In genomic region chr20:16760431-16761304, GRCh38 we compare ENCODE assay signal across 15 cellular contexts. TPM values are rescaled to one million over a fixed set of nuclear protein-coding genes. Genes with fewer than 3 reads are reported as not detected.
DNase-seq lines count a peak whose midpoint lies in the region; ATAC-seq and TF ChIP-seq lines count a peak whose summit lies in the region.
"Had no signal": no experiment of that assay in that cellular context is flagged by ENCODE, and none has a peak within 500 bp of the region (broad histone marks: within the 10 kb centered on the region; RNA-seq: fewer than 3 reads in every experiment).

No MANE protein-coding gene starts in this region.

- TF ChIP-seq CTCF in left lung (IDR thresholded peaks at IDR 0.05) (no peak), upper lobe of right lung (IDR thresholded peaks at IDR 0.05) (no peak)

- H3K4me3 ChIP-seq in left lung = no peak overlapping the region
- H3K4me3 ChIP-seq in upper lobe of right lung = no peak overlapping the region

- intact Hi-C loops in left lung (cut with DNase I) = no loop called here
- intact Hi-C loops in upper lobe of right lung (cut with DNase I) = no loop called here

- ATAC-seq in T-helper 17 cell (peak; percentile 6), left lung (peak; percentile 88), upper lobe of right lung (peak; percentile 58), GM19023 (IDR thresholded peaks at IDR 0.05; ENCODE audit: unreplicated experiment) (no peak)

- no peak overlapping the region for H3K4me3 Mint-ChIP-seq in T-helper 17 cell
- H3K4me3 Mint-ChIP-seq: CD8-positive, alpha-beta memory T cell; IgD-negative memory B cell; naive thymus-derived CD8-positive, alpha-beta T cell had no signal

- no peaks in the 10 kb centered on the region for H3K36me3 Mint-ChIP-seq in T-helper 17 cell (ENCODE audit: low read depth)
- H3K36me3 Mint-ChIP-seq: CD8-positive, alpha-beta memory T cell; IgD-negative memory B cell; naive thymus-derived CD8-positive, alpha-beta T cell had no signal

- no peaks in the 10 kb centered on the region for H3K4me1 ChIP-seq in left lung
- peaks cover 3% of the 10 kb centered on the region for H3K4me1 ChIP-seq in upper lobe of right lung

- H3K27me3 Mint-ChIP-seq in T-helper 17 cell = peaks cover 61% of the 10 kb centered on the region

- H3K4me1 Mint-ChIP-seq in T-helper 17 cell = peaks cover 4% of the 10 kb centered on the region

- peak; percentile 48 for DNase-seq in SIG-M5 treated with dmso at 0.1 percent for 504 hours (lab: John Stamatoyannopoulos, UW; ENCODE audit: unreplicated experiment)
- DNase-seq in SIG-M5 (lab: John Stamatoyannopoulos, UW) = no peak
- DNase-seq in T-helper 17 cell = no peak
- DNase-seq in left lung = peak in 1 of 2 donors; percentile 51
- DNase-seq in upper lobe of right lung = no peak
- DNase-seq in LoVo (ENCODE audit: low spot score) = no peak
- DNase-seq in NCI-H2171 (lab: John Stamatoyannopoulos, UW) = no peak

- no peaks in the 10 kb centered on the region for H3K9me3 ChIP-seq in T-helper 17 cell (ENCODE audit: control insufficient read depth, low read length, poor library complexity, severe bottlenecking)
- no peaks in the 10 kb centered on the region for H3K9me3 ChIP-seq in left lung
- H3K9me3 ChIP-seq in upper lobe of right lung = no peaks in the 10 kb centered on the region

- no peak overlapping the region for H3K27ac Mint-ChIP-seq in T-helper 17 cell
- H3K27ac Mint-ChIP-seq: IgD-negative memory B cell had no signal

- H3K36me3 ChIP-seq in left lung = no peaks in the 10 kb centered on the region
- no peaks in the 10 kb centered on the region for H3K36me3 ChIP-seq in upper lobe of right lung

- H3K27ac ChIP-seq in left lung (no peak overlapping the region), upper lobe of right lung (no peak overlapping the region)
- H3K27ac ChIP-seq: 22Rv1 had no signal

- H3K27me3 ChIP-seq in left lung (peaks cover 0 to 9% of the 10 kb centered on the region in 2 donors), upper lobe of right lung (no peaks in the 10 kb centered on the region)

RNA-seq across cellular contexts. Expression of gene OTOR, which starts 12.5 kb away (rescaled TPM):
- total RNA-seq in T-helper 17 cell (not detected), left lung (not detected), upper lobe of right lung (not detected)
- total RNA-seq: cardiac septum; CD8-positive, alpha-beta memory T cell; kidney epithelial cell; naive thymus-derived CD8-positive, alpha-beta T cell; skeletal muscle tissue had no signal

RNA-seq across cellular contexts. Expression of gene SNRPB2, which starts 30.8 kb away (rescaled TPM):
- 10 to 100 TPM; 44.5 to 45.3 TPM for total RNA-seq in T-helper 17 cell
- total RNA-seq in left lung = 10 to 100 TPM; 36.7 to 47.2 TPM
- 39.5 TPM for total RNA-seq in upper lobe of right lung
